ENCODE assay signal across 5 cellular contexts in the genomic region with DNA sequence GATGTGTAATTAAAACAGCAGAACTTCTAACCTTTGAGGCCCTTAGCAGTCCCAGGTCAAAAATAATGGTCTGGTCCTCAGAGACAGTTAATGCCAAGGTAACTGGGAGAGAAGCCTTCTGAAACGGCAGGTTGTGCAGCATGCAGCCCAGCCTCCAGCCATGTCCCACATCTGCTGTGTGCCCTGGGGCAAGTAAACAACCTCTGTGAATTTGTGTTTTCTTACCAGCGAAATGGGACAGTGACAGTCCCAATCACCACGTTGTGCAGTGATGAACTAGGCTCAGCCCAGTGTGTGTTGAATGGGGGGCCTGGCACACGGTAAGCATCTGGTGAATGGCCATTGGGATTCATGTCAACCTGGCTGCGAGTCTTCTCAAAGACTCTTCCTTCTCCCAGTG.
"Had no signal": no experiment of that assay in that cellular context is flagged by ENCODE, and none has a peak within 500 bp of the region (broad histone marks: within the 10 kb centered on the region; RNA-seq: fewer than 3 reads in every experiment).

No MANE protein-coding gene starts in this region.

- H2AFZ ChIP-seq: GM23338 had no signal

- H3K27ac ChIP-seq: HL-60 had no signal

- H3K4me3 Mint-ChIP-seq: GM23338, H9, IgD-negative memory B cell had no signal

- H3K9me3 Mint-ChIP-seq: GM23338, H9 had no signal

- DNase-seq: H9, HCEC 1CT had no signal

- H3K4me1 Mint-ChIP-seq: H9, IgD-negative memory B cell had no signal

- H3K4me3 ChIP-seq: GM23338 had no signal

- H3K27ac Mint-ChIP-seq: GM23338, H9, IgD-negative memory B cell had no signal

- H3K4me2 ChIP-seq: GM23338 had no signal
